Comparison of ENCODE assay signal across 12 cellular contexts in the genomic region with DNA sequence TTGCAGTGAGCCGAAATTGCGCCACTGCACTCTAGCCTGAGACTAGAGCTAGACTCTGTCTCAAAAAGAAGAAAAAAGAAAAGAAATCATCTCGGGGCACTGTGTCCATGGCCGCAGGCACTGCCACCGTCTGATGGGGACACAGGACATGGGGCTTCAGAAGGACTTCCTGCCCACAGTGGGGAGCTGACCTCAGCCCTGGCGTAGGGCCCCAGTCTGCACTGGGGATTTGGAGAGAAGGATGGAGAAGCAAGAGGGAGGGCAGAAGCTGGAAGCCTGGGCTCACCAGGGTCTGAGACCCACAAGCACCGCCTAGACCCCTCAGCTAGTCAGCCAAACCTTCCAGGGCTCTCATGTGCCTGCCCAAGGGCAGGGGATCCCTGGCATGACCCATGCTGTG. TPM values are rescaled to one million over a fixed set of nuclear protein-coding genes. Genes with fewer than 3 reads are reported as not detected.
DNase-seq lines count a peak whose midpoint lies in the region; ATAC-seq and TF ChIP-seq lines count a peak whose summit lies in the region.
"Had no signal": no experiment of that assay in that cellular context is flagged by ENCODE, and none has a peak within 500 bp of the region (broad histone marks: within the 10 kb centered on the region; RNA-seq: fewer than 3 reads in every experiment).

No MANE protein-coding gene starts in this region.

- TF ChIP-seq POLR2A in right lobe of liver (IDR thresholded peaks at IDR 0.05): no peak

- DNase-seq in activated effector memory CD4-positive, alpha-beta T cell treated with anti-CD3 and anti-CD28 coated beads, Interleukin-2, amount 50 U/mL, for 16 hours: peak; percentile 48
- DNase-seq in activated effector memory CD4-positive, alpha-beta T cell treated with Interleukin-2 at 50 U/mL for 16 hours: no peak
- DNase-seq in right lobe of liver (peak in 1 of 3 donors; percentile 26), osteocyte (ENCODE audit: extremely low spot score, unreplicated experiment) (peak; percentile 77), HK-2 (ENCODE audit: unreplicated experiment) (no peak), mesothelial cell of epicardium (ENCODE audit: low spot score in 2 of 2, unreplicated experiment in 2 of 2) (no peak), NCI-H82 treated with DMSO at 0.1 percent for 48 hours (lab: John Stamatoyannopoulos, UW; ENCODE audit: unreplicated experiment) (no peak)

- no peak overlapping the region for H3K4me3 ChIP-seq in right lobe of liver
- H3K4me3 ChIP-seq: GM12878, GM23248 had no signal

- H3K4me3 Mint-ChIP-seq in osteocyte (ENCODE audit: unreplicated experiment) (no peak overlapping the region), mesothelial cell of epicardium (no peak overlapping the region)
- H3K4me3 Mint-ChIP-seq: B cell; CD4-positive, alpha-beta T cell had no signal

- intact Hi-C loops in right lobe of liver (cut with DNase I): no loop called here

- no peak for ATAC-seq in right lobe of liver
- no peak for ATAC-seq in GM19324 (IDR thresholded peaks at IDR 0.05; ENCODE audit: low FRiP score, unreplicated experiment)

- H3K9me3 ChIP-seq in right lobe of liver: no peaks in the 10 kb centered on the region

- H3K36me3 ChIP-seq in right lobe of liver: no peaks in the 10 kb centered on the region

- no peaks in the 10 kb centered on the region for H3K27me3 ChIP-seq in right lobe of liver

- peaks cover 4% of the 10 kb centered on the region for H3K4me1 Mint-ChIP-seq in osteocyte (ENCODE audit: unreplicated experiment)
- H3K4me1 Mint-ChIP-seq in mesothelial cell of epicardium: peaks cover 5% of the 10 kb centered on the region

- WGBS in right lobe of liver (ENCODE audit: insufficient coverage, low coverage, low lambda C conversion rate, missing lambda C conversion rate): 83% methylated on average over 6 of the region's 7 CpGs

- H3K36me3 Mint-ChIP-seq in osteocyte (ENCODE audit: unreplicated experiment) (peaks cover 2% of the 10 kb centered on the region), mesothelial cell of epicardium (no peaks in the 10 kb centered on the region)

- H3K4me1 ChIP-seq in right lobe of liver: peaks cover 0 to 63% (median 16%) of the 10 kb centered on the region in 4 donors

- TF ChIP-seq CTCF in right lobe of liver (IDR thresholded peaks at IDR 0.05) (no peak), osteocyte (IDR thresholded peaks at IDR 0.05) (no peak), mesothelial cell of epicardium (IDR thresholded peaks at IDR 0.05; ENCODE audit: unreplicated experiment) (no peak)

- peak overlapping the region in 2 of 3 donors; percentile 34 to 47 for H3K27ac ChIP-seq in right lobe of liver
- H3K27ac ChIP-seq: GM23248 had no signal

- H3K9me3 Mint-ChIP-seq in osteocyte (ENCODE audit: unreplicated experiment): no peaks in the 10 kb centered on the region
- peaks cover 14% of the 10 kb centered on the region for H3K9me3 Mint-ChIP-seq in mesothelial cell of epicardium
- H3K9me3 Mint-ChIP-seq: CD4-positive, alpha-beta T cell had no signal

- H3K27ac Mint-ChIP-seq in osteocyte (ENCODE audit: unreplicated experiment) (no peak overlapping the region), mesothelial cell of epicardium (no peak overlapping the region)
- H3K27ac Mint-ChIP-seq: B cell; CD4-positive, alpha-beta T cell had no signal

- H3K27me3 Mint-ChIP-seq in osteocyte (ENCODE audit: unreplicated experiment) (peaks cover 21% of the 10 kb centered on the region), mesothelial cell of epicardium (ENCODE audit: low read depth) (peaks cover 9% of the 10 kb centered on the region)

RNA-seq across cellular contexts. Expression of a gene that starts 4.1 kb away (rescaled TPM):
- total RNA-seq in right lobe of liver: 100 to 1,000 TPM in 3 of 6 experiments, 10 to 100 TPM in 3; 67.3 to 183 (median 101) TPM
- total RNA-seq in osteocyte: 0.21 and 0.56 TPM in 2 replicates
- 11.8 to 13.9 TPM (median 12.9 TPM) in 3 replicates for total RNA-seq in mesothelial cell of epicardium

Comparison
In these comparisons a context has a peak if more than half of its experiments do, and no peak if none do; other contexts are left out.
1. DNase-seq: peak in activated effector memory CD4-positive, alpha-beta T cell treated with anti-CD3 and anti-CD28 coated beads, Interleukin-2, amount 50 U/mL, for 16 hours (single experiment) and osteocyte (single experiment); none in activated effector memory CD4-positive, alpha-beta T cell treated with Interleukin-2 at 50 U/mL for 16 hours (single experiment), HK-2 (single experiment), mesothelial cell of epicardium (0 of 2) and NCI-H82 treated with DMSO at 0.1 percent for 48 hours (single experiment).